8 cellular contexts compared by ENCODE assay signal in the genomic region with DNA sequence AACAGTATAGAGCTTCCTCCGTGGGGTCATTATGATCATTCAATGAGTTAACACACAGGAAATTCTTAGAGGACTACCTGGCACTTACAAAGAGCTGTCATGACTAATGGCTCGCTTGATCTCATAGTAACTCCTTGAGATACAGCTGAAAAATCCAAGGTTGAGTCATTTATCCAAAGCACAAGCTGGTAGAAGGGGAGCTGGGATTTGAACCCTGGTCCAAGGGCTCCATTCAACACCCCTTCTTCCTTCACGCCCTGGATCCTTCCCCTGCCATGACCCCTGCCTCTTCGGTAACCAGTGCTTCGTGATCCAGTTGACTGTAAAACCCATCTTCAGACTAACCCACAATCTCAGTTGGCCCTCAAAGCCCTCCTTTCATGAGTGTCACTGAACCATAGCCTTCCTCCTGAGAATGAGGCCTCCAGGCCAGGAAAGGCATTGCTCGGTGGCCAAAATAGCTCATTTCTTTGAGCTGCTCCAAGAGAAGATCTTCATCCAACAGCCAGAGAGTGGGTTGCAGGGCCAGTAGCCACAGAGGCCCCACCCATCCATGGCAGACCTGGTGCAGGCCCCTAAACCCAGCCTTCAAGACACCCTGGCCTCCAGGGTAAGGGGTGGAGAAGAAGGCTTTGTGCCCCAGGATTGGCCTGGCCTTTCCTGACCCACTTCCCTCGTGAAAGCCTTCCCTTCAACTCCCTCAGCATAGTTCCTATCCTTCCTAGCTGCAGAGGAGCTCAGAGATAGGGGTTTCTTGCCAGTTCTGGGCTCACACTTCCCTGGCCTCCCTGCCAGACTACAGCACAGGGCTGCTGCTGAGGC. TPM values are rescaled to one million over a fixed set of nuclear protein-coding genes. Genes with fewer than 3 reads are reported as not detected.
DNase-seq lines count a peak whose midpoint lies in the region; ATAC-seq, FAIRE-seq and TF ChIP-seq lines count a peak whose summit lies in the region.

No MANE protein-coding gene starts in this region.

- no TSS peak for BruUV-seq in PC-3 (replicated peaks; lab: Mats Ljungman, UMichigan)

- peaks cover 19% of the 10 kb centered on the region for H3K79me2 ChIP-seq in PC-3 (ENCODE audit: low read length)
- H3K79me2 ChIP-seq in H1 (ENCODE audit: control insufficient read depth in 1 of 2, insufficient read depth in 2 of 2, low read length in 2 of 2): peaks cover 3 to 16% of the 10 kb centered on the region in 2 experiments; a peak in 3 of 4 replicates

- H3K18ac ChIP-seq in H1 (ENCODE audit: extremely low read depth, low read length): no peak overlapping the region

- no peaks in the 10 kb centered on the region for H3K27me3 Mint-ChIP-seq in natural killer cell treated with Interleukin-12 subunit alpha and Interleukin-12 subunit beta and Interleukin-15 and Interleukin-18, amount 100 ng/mL, for 72 hours

- H3K36me3 ChIP-seq in PC-3 (ENCODE audit: low read depth, low read length) (peaks cover 31% of the 10 kb centered on the region), H1 (ENCODE audit: control insufficient read depth in 2 of 4, insufficient read depth in 4 of 4, low read length in 3 of 4) (peaks cover 16 to 33% (median 22%) of the 10 kb centered on the region in 4 experiments)

- H4K5ac ChIP-seq in H1 (ENCODE audit: insufficient read length, low read depth, low read length): no peak overlapping the region

- H3K9ac ChIP-seq in PC-3 (ENCODE audit: low read length): 0 out of 2 replicates have a peak overlapping the region, but pooled peaks have one; percentile 13
- H3K9ac ChIP-seq in H1 (replicated peaks in 1 of 4; ENCODE audit: extremely low read depth in 1 of 4, low read depth in 3 of 4, low read length in 3 of 4): no peak overlapping the region

- peak overlapping the region; percentile 39 for H3K4me2 ChIP-seq in PC-3 (ENCODE audit: low read length)
- no peak overlapping the region for H3K4me2 ChIP-seq in H1 (ENCODE audit: insufficient read depth in 1 of 2, low read depth in 2 of 2, low read length in 2 of 2)

- no peak overlapping the region for H2BK120ac ChIP-seq in H1 (replicated peaks; ENCODE audit: low read depth, low read length)

- H3K4me1 Mint-ChIP-seq in natural killer cell treated with Interleukin-12 subunit alpha and Interleukin-12 subunit beta and Interleukin-15 and Interleukin-18, amount 100 ng/mL, for 72 hours (ENCODE audit: low read depth in 2 of 2): peaks cover 63 to 64% of the 10 kb centered on the region in 2 donors

- H3K4me3 ChIP-seq in AG10803 (ENCODE audit: low read length): no peak overlapping the region
- H3K4me3 ChIP-seq in PC-3 (ENCODE audit: low read length): no peak overlapping the region
- no peak overlapping the region for H3K4me3 ChIP-seq in H1 (ENCODE audit: extremely low read depth in 1 of 4, insufficient read depth in 2 of 4, low read depth in 3 of 4, low read length in 4 of 4)

- CTCF ChIA-PET in PC-3 (lab: Charles Lee): interaction anchor here (0.6 kb wide), 2 partner anchors 187 to 377 kb away, joined by 3 read pairs; no protein-coding TSS in a partner anchor
- CTCF ChIA-PET in H1 (lab: Charles Lee; ENCODE audit: partially characterized antibody): interaction anchor here (0.6 to 4.9 kb wide), 8 partner anchors 10 to 607 kb away, joined by 3 to 31 read pairs (median 4); no protein-coding TSS in a partner anchor

- H3K4me1 ChIP-seq in PC-3 (ENCODE audit: insufficient read depth, low read length) (peaks cover 75% of the 10 kb centered on the region), H1 (replicated peaks in 1 of 4; ENCODE audit: control insufficient read depth in 3 of 4, insufficient read depth in 4 of 4, low read length in 3 of 4) (peaks cover 0 to 21% (median 10%) of the 10 kb centered on the region in 4 experiments; a peak in 6 of 7 replicates)

- no peak overlapping the region for H3K4ac ChIP-seq in H1 (replicated peaks; ENCODE audit: insufficient read length, low read depth, low read length)

- no peak overlapping the region for H2BK5ac ChIP-seq in H1 (ENCODE audit: low read depth, low read length)

- no peak overlapping the region for H3K4me3 Mint-ChIP-seq in natural killer cell treated with Interleukin-12 subunit alpha and Interleukin-12 subunit beta and Interleukin-15 and Interleukin-18, amount 100 ng/mL, for 72 hours

- H2AK5ac ChIP-seq in H1 (ENCODE audit: low read depth, low read length): no peak overlapping the region

- FAIRE-seq in H1 (lab: Jason Lieb, UNC): no peak

- peak overlapping the region; percentile 76 to 80 for H3K27ac Mint-ChIP-seq in natural killer cell treated with Interleukin-12 subunit alpha and Interleukin-12 subunit beta and Interleukin-15 and Interleukin-18, amount 100 ng/mL, for 72 hours

- H3K9me3 ChIP-seq in PC-3 (ENCODE audit: low read length) (no peaks in the 10 kb centered on the region), H1 (ENCODE audit: insufficient read depth in 2 of 2, low read depth in 1 of 2, low read length in 1 of 2) (no peaks in the 10 kb centered on the region)

- H2AFZ ChIP-seq in PC-3 (ENCODE audit: low read length) (no peak overlapping the region), H1 (ENCODE audit: low read length) (no peak overlapping the region)

- H3K23me2 ChIP-seq in H1 (ENCODE audit: low read depth, low read length): no peaks in the 10 kb centered on the region; the same call in 1 of the 2 replicates

- no peaks in the 10 kb centered on the region for H3K9me2 ChIP-seq in PC-3 (replicated peaks; ENCODE audit: low read length)

- no peak for TF ChIP-seq RAD21 in H1 (IDR thresholded peaks at IDR 0.05 in 1 of 2, conservative IDR thresholded peaks at IDR 0.05 in 1 of 2; ENCODE audit: low read depth in 2 of 2, low read length in 2 of 2)

- no peak overlapping the region for H3K23ac ChIP-seq in H1 (ENCODE audit: insufficient read length)

- POLR2A ChIA-PET in PC-3 (lab: Charles Lee; ENCODE audit: unreplicated experiment) (interaction anchor here (0.6 to 1.0 kb wide), 8 partner anchors 90 to 534 kb away, joined by 3 to 6 read pairs (median 3); no protein-coding TSS in a partner anchor), H1 (lab: Charles Lee; ENCODE audit: partially characterized antibody) (interaction anchor here (0.8 to 19.6 kb wide), 8 partner anchors 4 to 157 kb away, joined by 3 to 197 read pairs (median 5); a partner anchor contains a TSS)

- no peaks in the 10 kb centered on the region for H3K27me3 ChIP-seq in PC-3 (ENCODE audit: low read length)
- no peaks in the 10 kb centered on the region for H3K27me3 ChIP-seq in H1 (replicated peaks in 1 of 4; ENCODE audit: control insufficient read depth in 3 of 4, extremely low read depth in 1 of 4, insufficient read depth in 3 of 4, low read length in 3 of 4)

- TF ChIP-seq EP300 in H1 (IDR thresholded peaks at IDR 0.05; ENCODE audit: borderline replicate concordance in 1 of 2, low read depth in 2 of 2, low read length in 2 of 2): no peak

- no peak for TF ChIP-seq POLR2A in H1 (IDR thresholded peaks at IDR 0.05; ENCODE audit: control extremely low read depth in 1 of 2, low read depth in 2 of 2, low read length in 2 of 2)

- H3K27ac ChIP-seq in PC-3 (ENCODE audit: low read length): peak overlapping the region; percentile 76
- no peak overlapping the region for H3K27ac ChIP-seq in H1 (ENCODE audit: low read depth, low read length)

- no peak overlapping the region for H2BK12ac ChIP-seq in H1 (ENCODE audit: low read depth, low read length)

- WGBS in H1 (ENCODE audit: extremely low coverage in 1 of 2, insufficient coverage in 1 of 2, insufficient read length in 1 of 2, insufficient replicate concordance in 2 of 2, low coverage in 1 of 2, low lambda C conversion rate in 2 of 2, missing lambda C conversion rate in 1 of 2), 2 experiments: 95% methylated on average over 7 of the region's 7 CpGs; no CpG with 5 or more reads in 1 of the 2 experiments

- H4K20me1 ChIP-seq in PC-3 (ENCODE audit: low read length) (peaks cover 12% of the 10 kb centered on the region), H1 (replicated peaks in 1 of 2; ENCODE audit: control insufficient read depth in 1 of 2, insufficient read depth in 2 of 2, low read length in 2 of 2) (peaks cover 12 to 13% of the 10 kb centered on the region in 2 experiments)

- no peak overlapping the region for H4K8ac ChIP-seq in H1 (ENCODE audit: extremely low read depth, insufficient read depth, low read length)

- H2BK20ac ChIP-seq in H1 (ENCODE audit: low read length): no peak overlapping the region

- H3K56ac ChIP-seq in H1 (replicated peaks; ENCODE audit: insufficient read length, low read depth, low read length): no peak overlapping the region

- H4K91ac ChIP-seq in H1 (replicated peaks; ENCODE audit: insufficient read length, low read length): no peak overlapping the region

- 0 out of 2 replicates have a peak overlapping the region, but pooled peaks have one; percentile 53 for H2BK15ac ChIP-seq in H1 (ENCODE audit: low read length)

- H3K9me3 Mint-ChIP-seq in natural killer cell treated with Interleukin-12 subunit alpha and Interleukin-12 subunit beta and Interleukin-15 and Interleukin-18, amount 100 ng/mL, for 72 hours: no peaks in the 10 kb centered on the region

- intact Hi-C loops in PC-3 (cut with micrococcal nuclease): loop anchor here (5.0 kb wide), 1 partner anchor 423 kb away; no protein-coding TSS in a partner anchor

- H3K36me3 Mint-ChIP-seq in natural killer cell treated with Interleukin-12 subunit alpha and Interleukin-12 subunit beta and Interleukin-15 and Interleukin-18, amount 100 ng/mL, for 72 hours: peaks cover 6% of the 10 kb centered on the region

- H3K79me1 ChIP-seq in H1 (ENCODE audit: low read depth, low read length): peaks cover 6% of the 10 kb centered on the region; the same call in 1 of the 2 replicates

- peak; percentile 4 for ATAC-seq in PC-3
- ATAC-seq in natural killer cell treated with Interleukin-12 subunit alpha and Interleukin-12 subunit beta and Interleukin-15 and Interleukin-18, amount 100 ng/mL, for 72 hours: no peak
- no peak for ATAC-seq in GM21367 (IDR thresholded peaks at IDR 0.05; ENCODE audit: unreplicated experiment)
- no peak for ATAC-seq in GM18517 (IDR thresholded peaks at IDR 0.05; ENCODE audit: unreplicated experiment)
- ATAC-seq in GM19397 (IDR thresholded peaks at IDR 0.05; ENCODE audit: unreplicated experiment): no peak

- H3F3A ChIP-seq in PC-3 (ENCODE audit: low read length, unreplicated experiment): peaks cover 4% of the 10 kb centered on the region

- TF ChIP-seq CTCF in AG10803 (conservative IDR thresholded peaks at IDR 0.05; ENCODE audit: low read length) (no peak), PC-3 (conservative IDR thresholded peaks at IDR 0.05; ENCODE audit: low read depth, low read length) (no peak), H1 (IDR thresholded peaks at IDR 0.05; ENCODE audit: control extremely low read depth in 1 of 3, insufficient read depth in 1 of 3, low read depth in 1 of 3, low read length in 3 of 3) (no peak)

- peak; percentile 73 for DNase-seq in AG10803 (ENCODE audit: low read depth)
- peak; percentile 87 for DNase-seq in PC-3
- DNase-seq in H1 (ENCODE audit: low read depth in 1 of 2, low spot score in 2 of 2): peak in 1 of 2 experiments; percentile 34
- no peak for DNase-seq in natural killer cell treated with Interleukin-12 subunit alpha and Interleukin-12 subunit beta and Interleukin-15 and Interleukin-18, amount 100 ng/mL, for 72 hours (ENCODE audit: low spot score)
- DNase-seq in NCI-H2171 treated with DMSO at 0.1 percent for 48 hours (lab: John Stamatoyannopoulos, UW): no peak

- H3K14ac ChIP-seq in H1 (ENCODE audit: insufficient read length): no peak overlapping the region

RNA-seq across cellular contexts. Expression of a gene that starts 7.7 kb away (rescaled TPM):
- total RNA-seq in PC-3 (2014; rRNA removed): 63.1 and 79.7 TPM in 2 replicates
- total RNA-seq in H1 (2021; fragmentation: NEBNext Ultra II Directional; extraction: Animal tissue kit (Norgen Biotek cat#: 25700)): 132 TPM in 2 replicates
- polyA plus RNA-seq in H1 (2011; rRNA removed): 80.4 and 136 TPM in 2 replicates
- 61.9 TPM for polyA plus RNA-seq in H1 (2011; cell fraction: cytosol; rRNA removed)
- 90.3 TPM for polyA plus RNA-seq in H1 (2011; cell fraction: nucleus; rRNA removed)
- 89.6 to 126 TPM (median 117 TPM) in 4 replicates for polyA plus RNA-seq in H1 (2012, experiment 1 of 2)
- 56.1 TPM for polyA plus RNA-seq in H1 (2012, experiment 2 of 2)
- 127 TPM for polyA plus RNA-seq in H1 (2013, experiment 1 of 2)
- polyA plus RNA-seq in H1 (2013, experiment 2 of 2): 135 TPM
- 19.5 and 20.6 TPM in 2 replicates for polyA minus RNA-seq in H1 (2011; rRNA and poly(A)+ RNA removed)
- polyA minus RNA-seq in H1 (2011; cell fraction: cytosol; rRNA and poly(A)+ RNA removed): 132 TPM
- polyA minus RNA-seq in H1 (2011; cell fraction: nucleus; rRNA and poly(A)+ RNA removed): 67.3 TPM
- 10 to 100 TPM; 42.4 to 94.9 TPM for total RNA-seq in natural killer cell treated with Interleukin-12 subunit alpha and Interleukin-12 subunit beta and Interleukin-15 and Interleukin-18, amount 100 ng/mL, for 72 hours

Comparison
In these comparisons a context has a peak if more than half of its experiments do, and no peak if none do; other contexts are left out.
1. DNase-seq: peak in AG10803 (single experiment) and PC-3 (single experiment); none in natural killer cell treated with Interleukin-12 subunit alpha and Interleukin-12 subunit beta and Interleukin-15 and Interleukin-18, amount 100 ng/mL, for 72 hours (single experiment) and NCI-H2171 treated with DMSO at 0.1 percent for 48 hours (single experiment).